In genomic region chr1:12631571-12631970, GRCh38 we compare ENCODE assay signal across 20 cellular contexts. TPM values are rescaled to one million over a fixed set of nuclear protein-coding genes. Genes with fewer than 3 reads are reported as not detected.
DNase-seq lines count a peak whose midpoint lies in the region; ATAC-seq and TF ChIP-seq lines count a peak whose summit lies in the region.
"Had no signal": no experiment of that assay in that cellular context is flagged by ENCODE, and none has a peak within 500 bp of the region (broad histone marks: within the 10 kb centered on the region; RNA-seq: fewer than 3 reads in every experiment).

No MANE protein-coding gene starts in this region.

- intact Hi-C loops in CD14-positive monocyte (cut with micrococcal nuclease) = no loop called here

- ATAC-seq in esophagus mucosa = peak; percentile 26
- no peak for ATAC-seq in GM19328 (IDR thresholded peaks at IDR 0.05; ENCODE audit: unreplicated experiment)
- ATAC-seq: GM12878 had no signal

- H4K20me1 ChIP-seq in BLaER1 treated with 17β-estradiol and CSF1 and Interleukin-3, amounts not matched to agents 10 nM and 100 nM = no peaks in the 10 kb centered on the region

- H3K4me1 Mint-ChIP-seq in CD14-positive monocyte = peaks cover 61% of the 10 kb centered on the region
- H3K4me1 Mint-ChIP-seq in immature natural killer cell = peaks cover 19 to 22% of the 10 kb centered on the region in 2 donors

- DNase-seq in CD14-positive monocyte (ENCODE audit: low spot score) (no peak), NCI-H69 (lab: John Stamatoyannopoulos, UW) (no peak), immature natural killer cell (no peak), NCI-H524 (lab: John Stamatoyannopoulos, UW) (no peak)
- DNase-seq: CD4-positive, alpha-beta T cell; CD8-positive, alpha-beta memory T cell; DMS 273 treated with DMSO at 0.1 percent for 48 hours; DMS79; EL; GDM1; GOT3; H7; HCEC 1CT had no signal

- no peaks in the 10 kb centered on the region for H3K36me3 ChIP-seq in BLaER1 treated with 17β-estradiol and CSF1 and Interleukin-3, amounts not matched to agents 10 nM and 100 nM
- no peaks in the 10 kb centered on the region for H3K36me3 ChIP-seq in neutrophil

- peak overlapping the region in 3 of 10 experiments; percentile 2 to 21 (median 12); a peak in 1 of 20 replicates for H3K4me3 ChIP-seq in BLaER1 treated with 17β-estradiol and CSF1 and Interleukin-3, amounts not matched to agents 10 nM and 100 nM
- peak overlapping the region in 1 of 2 experiments; percentile 18 for H3K4me3 ChIP-seq in neutrophil (ENCODE audit: low read depth in 1 of 2, low read length in 1 of 2)
- H3K4me3 ChIP-seq: GM12878 had no signal

- no peak overlapping the region for H3K9ac ChIP-seq in BLaER1 treated with 17β-estradiol and CSF1 and Interleukin-3, amounts not matched to agents 10 nM and 100 nM

- H3K4me3 Mint-ChIP-seq in CD14-positive monocyte (peak overlapping the region; percentile 52 to 79), immature natural killer cell (no peak overlapping the region)
- H3K4me3 Mint-ChIP-seq: CD4-positive, alpha-beta T cell; CD8-positive, alpha-beta memory T cell had no signal

- H3K9me3 ChIP-seq in BLaER1 treated with 17β-estradiol and CSF1 and Interleukin-3, amounts not matched to agents 10 nM and 100 nM (replicated peaks in 1 of 11) = peaks cover 12 to 47% (median 35%) of the 10 kb centered on the region in 11 experiments
- H3K9me3 ChIP-seq in neutrophil = no peaks in the 10 kb centered on the region

- TF ChIP-seq CTCF in CD14-positive monocyte (IDR thresholded peaks at IDR 0.05) (no peak), neutrophil (IDR thresholded peaks at IDR 0.05) (no peak)

- H3K27me3 Mint-ChIP-seq in CD14-positive monocyte (ENCODE audit: low read depth in 3 of 3) (peaks cover 0 to 3% (median 3%) of the 10 kb centered on the region in 3 donors), immature natural killer cell (ENCODE audit: low read depth in 3 of 3) (peaks cover 1 to 6% (median 2%) of the 10 kb centered on the region in 3 donors)

- no peaks in the 10 kb centered on the region for H3K27me3 ChIP-seq in BLaER1 treated with 17β-estradiol and CSF1 and Interleukin-3, amounts not matched to agents 10 nM and 100 nM
- peaks cover 5% of the 10 kb centered on the region for H3K27me3 ChIP-seq in neutrophil

- 0 out of 22 replicates have a peak overlapping the region, but pooled peaks of 1 of the 11 experiments have one; percentile 15 for H3K27ac ChIP-seq in BLaER1 treated with 17β-estradiol and CSF1 and Interleukin-3, amounts not matched to agents 10 nM and 100 nM
- peak overlapping the region; percentile 47 for H3K27ac ChIP-seq in neutrophil
- H3K27ac ChIP-seq: C4-2B had no signal

- peak overlapping the region in 10 of 11 experiments; percentile 10 to 70 (median 63); a peak in 16 of 22 replicates for H3K4me2 ChIP-seq in BLaER1 treated with 17β-estradiol and CSF1 and Interleukin-3, amounts not matched to agents 10 nM and 100 nM

- H3K9me3 Mint-ChIP-seq in CD14-positive monocyte (peaks cover 0 to 13% (median 0%) of the 10 kb centered on the region in 7 donors), immature natural killer cell (no peaks in the 10 kb centered on the region)
- H3K9me3 Mint-ChIP-seq: CD4-positive, alpha-beta T cell; CD8-positive, alpha-beta memory T cell had no signal

- H3K27ac Mint-ChIP-seq in CD14-positive monocyte (peak overlapping the region in 4 of 7 donors; percentile 26 to 76 (median 45)), immature natural killer cell (no peak overlapping the region)
- H3K27ac Mint-ChIP-seq: CD4-positive, alpha-beta T cell; CD8-positive, alpha-beta memory T cell had no signal

- H3K36me3 Mint-ChIP-seq in CD14-positive monocyte = no peaks in the 10 kb centered on the region
- H3K36me3 Mint-ChIP-seq in immature natural killer cell = no peaks in the 10 kb centered on the region
- H3K36me3 Mint-ChIP-seq: CD8-positive, alpha-beta memory T cell had no signal

- peaks cover 31 to 84% (median 73%) of the 10 kb centered on the region in 10 experiments for H3K4me1 ChIP-seq in BLaER1 treated with 17β-estradiol and CSF1 and Interleukin-3, amounts not matched to agents 10 nM and 100 nM
- peaks cover 25 to 27% of the 10 kb centered on the region in 2 experiments for H3K4me1 ChIP-seq in neutrophil (ENCODE audit: control insufficient read depth in 1 of 2, insufficient read depth in 1 of 2, low read depth in 1 of 2, low read length in 1 of 2)

RNA-seq across cellular contexts. Expression of gene AADACL4, which starts 12.3 kb away (rescaled TPM):
- polyA plus RNA-seq in CD14-positive monocyte = not detected
- not detected for total RNA-seq in esophagus mucosa
- not detected for polyA plus RNA-seq in immature natural killer cell
- total RNA-seq: A172; CD4-positive, alpha-beta T cell; CD8-positive, alpha-beta memory T cell; GM12878; H7 had no signal
- polyA plus RNA-seq: CD8-positive, alpha-beta memory T cell; GM12878 had no signal

RNA-seq across cellular contexts. Expression of gene DHRS3, which starts 13.6 kb away (rescaled TPM):
- polyA plus RNA-seq in CD14-positive monocyte (under 1 TPM; 0.29 to 0.59 TPM), immature natural killer cell (100 to 1,000 TPM in 1 of 3 donors, 10 to 100 TPM in 2; 70.3 to 116 (median 74.3) TPM)
- 116 TPM for total RNA-seq in esophagus mucosa
- total RNA-seq: A172 had no signal

Comparison
In these comparisons a context has a peak if more than half of its experiments do, and no peak if none do; other contexts are left out.
1. H3K27ac Mint-ChIP-seq: peak in CD14-positive monocyte (4 of 7); none in immature natural killer cell (0 of 6).
2. H3K4me3 Mint-ChIP-seq: peak in CD14-positive monocyte (2 of 2); none in immature natural killer cell (0 of 5).
3. RNA of gene DHRS3, which starts 13.6 kb away (polyA plus RNA-seq): 70.3 to 116 TPM in immature natural killer cell; 0.29 to 0.59 TPM in CD14-positive monocyte; every median in the first group is over 10 times any median in the second.